ENCODE assay signal across 1 cellular context in genomic region chr3:170363471-170363994, GRCh38.
TF ChIP-seq lines count a peak whose summit lies in the region.

No MANE protein-coding gene starts in this region.

TF ChIP-seq in endothelial cell of umbilical vein, 7 proteins besides CTCF, POLR2A, EP300 and RAD21:
- TF ChIP-seq MAX (IDR thresholded peaks at IDR 0.05; ENCODE audit: insufficient read depth, insufficient read length), result no peak
- no peak for TF ChIP-seq EZH2 (IDR thresholded peaks at IDR 0.05; ENCODE audit: borderline replicate concordance, low read depth, low read length, severe bottlenecking)
- TF ChIP-seq MYC (IDR thresholded peaks at IDR 0.05; ENCODE audit: low read depth, low read length), result no peak
- no peak for TF ChIP-seq GATA2 (IDR thresholded peaks at IDR 0.05; ENCODE audit: insufficient read depth, insufficient read length, low read depth, low read length)
- TF ChIP-seq JUN (IDR thresholded peaks at IDR 0.05; ENCODE audit: borderline replicate concordance, insufficient read depth, insufficient read length, low read depth), result no peak
- TF ChIP-seq FOS (IDR thresholded peaks at IDR 0.05; ENCODE audit: borderline replicate concordance, insufficient read depth, low read length), result no peak
- no peak for TF ChIP-seq POLR2AphosphoS5 (IDR thresholded peaks at IDR 0.05; ENCODE audit: insufficient read depth, low read depth, low read length)
